ENCODE assay signal across 1 cellular context in the genomic region with DNA sequence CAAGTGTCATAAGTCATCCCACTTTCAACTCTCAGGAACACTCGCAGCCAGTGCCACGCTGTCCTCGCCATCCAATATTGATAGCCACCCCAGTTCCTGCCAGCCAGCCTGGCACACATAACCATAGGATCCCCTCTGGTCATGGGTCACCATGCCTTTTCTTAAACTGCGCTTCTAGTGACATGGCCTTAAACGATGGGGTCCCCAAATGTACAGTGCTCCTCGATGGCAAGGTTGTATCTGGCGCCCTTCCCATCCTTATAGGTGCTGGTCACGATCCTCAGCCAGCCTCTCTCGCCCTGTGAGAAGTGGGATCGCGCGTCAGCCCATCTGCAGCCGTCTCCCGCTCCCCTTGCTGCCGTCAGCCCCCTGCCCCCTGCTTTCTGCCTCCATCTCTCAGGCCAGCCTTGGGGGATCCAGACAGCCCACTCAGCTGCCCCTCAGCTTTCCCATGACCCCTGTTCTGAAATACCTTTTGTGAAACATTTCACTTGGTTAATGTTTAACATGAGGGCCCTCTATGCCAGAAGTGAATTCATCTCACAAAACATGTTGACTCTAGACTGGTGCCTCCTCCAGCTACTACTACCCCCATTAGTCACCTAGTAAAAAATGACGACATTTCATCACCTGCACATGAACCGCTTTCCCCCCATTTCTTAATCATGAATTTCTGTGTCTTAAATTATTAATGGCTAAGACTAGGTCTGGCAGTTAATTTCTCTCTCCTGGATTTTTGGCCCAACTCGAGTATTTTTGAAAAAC.
TF ChIP-seq lines count a peak whose summit lies in the region.

No MANE protein-coding gene starts in this region.

TF ChIP-seq in HepG2, 621 proteins besides CTCF, POLR2A, EP300 and RAD21 (continued from another document and continues in another):
- TF ChIP-seq GZF1 (CRISPR knock-in tag; IDR thresholded peaks at IDR 0.05) (no peak), NR3C1 (CRISPR knock-in tag; IDR thresholded peaks at IDR 0.05) (no peak), NCOA2 (CRISPR knock-in tag; IDR thresholded peaks at IDR 0.05) (peak; percentile 68), ZNF674 (CRISPR knock-in tag; IDR thresholded peaks at IDR 0.05; ENCODE audit: low read depth) (no peak), ZNF160 (CRISPR knock-in tag; IDR thresholded peaks at IDR 0.05) (0 out of 2 replicates have a peak, but pooled peaks have one; percentile 24), MAF1 (CRISPR knock-in tag; IDR thresholded peaks at IDR 0.05; ENCODE audit: borderline replicate concordance) (no peak), CHCHD3 (CRISPR knock-in tag; IDR thresholded peaks at IDR 0.05) (no peak), DNMT1 (CRISPR knock-in tag; IDR thresholded peaks at IDR 0.05) (peak; percentile 90; the same call in 1 of the 2 replicates), NFKBIZ (CRISPR knock-in tag; IDR thresholded peaks at IDR 0.05) (peak; percentile 38; the same call in 1 of the 2 replicates), EEA1 (CRISPR knock-in tag; IDR thresholded peaks at IDR 0.05; ENCODE audit: borderline replicate concordance) (0 out of 2 replicates have a peak, but pooled peaks have one; percentile 51), MTA3 (CRISPR knock-in tag; IDR thresholded peaks at IDR 0.05) (no peak), LBX2 (CRISPR knock-in tag; IDR thresholded peaks at IDR 0.05; ENCODE audit: borderline replicate concordance) (0 out of 2 replicates have a peak, but pooled peaks have one; percentile 44), ZNF777 (CRISPR knock-in tag; IDR thresholded peaks at IDR 0.05) (no peak), MAFF (IDR thresholded peaks at IDR 0.05; ENCODE audit: low read depth, low read length) (no peak), TOE1 (CRISPR knock-in tag; IDR thresholded peaks at IDR 0.05) (no peak; the same call in 1 of the 2 replicates), ZFP90 (CRISPR knock-in tag; IDR thresholded peaks at IDR 0.05; ENCODE audit: borderline replicate concordance) (0 out of 2 replicates have a peak, but pooled peaks have one; percentile 55), ZNF10 (CRISPR knock-in tag; IDR thresholded peaks at IDR 0.05; ENCODE audit: borderline replicate concordance, low read depth) (no peak), U2AF1 (optimal IDR thresholded peaks at IDR 0.05; ENCODE audit: low read depth, low read length) (no peak), POLR2AphosphoS5 (IDR thresholded peaks at IDR 0.05; ENCODE audit: low read depth, low read length) (peak; percentile 41; the same call in 1 of the 2 replicates), MLLT10 (CRISPR knock-in tag; IDR thresholded peaks at IDR 0.05) (no peak), ZNF331 (CRISPR knock-in tag; IDR thresholded peaks at IDR 0.05) (peak; percentile 58; the same call in 1 of the 2 replicates), KLF16 (CRISPR knock-in tag; IDR thresholded peaks at IDR 0.05) (peak in 1 of 2 experiments; percentile 58; a peak in 1 of 4 replicates), NCOR1 (IDR thresholded peaks at IDR 0.05; ENCODE audit: borderline replicate concordance, low read length) (peak; percentile 57; the same call in 1 of the 2 replicates), ZNF691 (CRISPR knock-in tag; IDR thresholded peaks at IDR 0.05; ENCODE audit: borderline replicate concordance, low read depth) (no peak), KDM3A (CRISPR knock-in tag; IDR thresholded peaks at IDR 0.05; ENCODE audit: low read depth) (no peak; the same call in 1 of the 2 replicates), ZNF724P (CRISPR knock-in tag; IDR thresholded peaks at IDR 0.05; ENCODE audit: borderline replicate concordance) (no peak), ATAD3A (CRISPR knock-in tag; IDR thresholded peaks at IDR 0.05) (no peak), IRX3 (CRISPR knock-in tag; IDR thresholded peaks at IDR 0.05; ENCODE audit: borderline replicate concordance, low read depth) (peak; percentile 70; the same call in 1 of the 2 replicates), FOXM1 (CRISPR knock-in tag; IDR thresholded peaks at IDR 0.05) (no peak), ZNF589 (CRISPR knock-in tag; conservative IDR thresholded peaks at IDR 0.05) (0 out of 2 replicates have a peak, but pooled peaks have one; percentile 74), BCL6 (CRISPR knock-in tag; IDR thresholded peaks at IDR 0.05) (peak; percentile 53), SRSF4 (IDR thresholded peaks at IDR 0.05; ENCODE audit: low read depth, low read length, poor library complexity, severe bottlenecking) (no peak), TP53 (CRISPR knock-in tag; conservative IDR thresholded peaks at IDR 0.05) (no peak), STAG1 (CRISPR knock-in tag; IDR thresholded peaks at IDR 0.05) (no peak), ESRRA (CRISPR knock-in tag; IDR thresholded peaks at IDR 0.05; ENCODE audit: low read depth) (no peak), MBD4 (IDR thresholded peaks at IDR 0.05; ENCODE audit: borderline replicate concordance, low read length) (no peak), ZNF232 (CRISPR knock-in tag; IDR thresholded peaks at IDR 0.05; ENCODE audit: borderline replicate concordance) (no peak), ZNF83 (CRISPR knock-in tag; IDR thresholded peaks at IDR 0.05; ENCODE audit: borderline replicate concordance) (0 out of 2 replicates have a peak, but pooled peaks have one; percentile 60), RFX5 (IDR thresholded peaks at IDR 0.05; ENCODE audit: low read depth, low read length) (no peak), ZNF569 (CRISPR knock-in tag; IDR thresholded peaks at IDR 0.05; ENCODE audit: borderline replicate concordance) (no peak), ZMAT3 (CRISPR knock-in tag; conservative IDR thresholded peaks at IDR 0.05) (peak; percentile 60; the same call in 1 of the 2 replicates), ZNF639 (CRISPR knock-in tag; conservative IDR thresholded peaks at IDR 0.05) (no peak), ZNF143 (CRISPR knock-in tag; IDR thresholded peaks at IDR 0.05) (peak; percentile 40; the same call in 1 of the 2 replicates), ZNF543 (CRISPR knock-in tag; IDR thresholded peaks at IDR 0.05) (no peak), NONO (IDR thresholded peaks at IDR 0.05) (no peak), NONO (CRISPR knock-in tag; conservative IDR thresholded peaks at IDR 0.05) (no peak), CREM (IDR thresholded peaks at IDR 0.05) (peak; percentile 68), CREM (CRISPR knock-in tag; IDR thresholded peaks at IDR 0.05) (no peak), ZNF652 (CRISPR knock-in tag; IDR thresholded peaks at IDR 0.05; ENCODE audit: borderline replicate concordance, low read depth) (no peak), TBX2 (CRISPR knock-in tag; IDR thresholded peaks at IDR 0.05; ENCODE audit: borderline replicate concordance) (peak; percentile 53; the same call in 1 of the 2 replicates), ZBTB14 (CRISPR knock-in tag; IDR thresholded peaks at IDR 0.05) (0 out of 2 replicates have a peak, but pooled peaks have one; percentile 33)
- TF ChIP-seq, protein P1, sequence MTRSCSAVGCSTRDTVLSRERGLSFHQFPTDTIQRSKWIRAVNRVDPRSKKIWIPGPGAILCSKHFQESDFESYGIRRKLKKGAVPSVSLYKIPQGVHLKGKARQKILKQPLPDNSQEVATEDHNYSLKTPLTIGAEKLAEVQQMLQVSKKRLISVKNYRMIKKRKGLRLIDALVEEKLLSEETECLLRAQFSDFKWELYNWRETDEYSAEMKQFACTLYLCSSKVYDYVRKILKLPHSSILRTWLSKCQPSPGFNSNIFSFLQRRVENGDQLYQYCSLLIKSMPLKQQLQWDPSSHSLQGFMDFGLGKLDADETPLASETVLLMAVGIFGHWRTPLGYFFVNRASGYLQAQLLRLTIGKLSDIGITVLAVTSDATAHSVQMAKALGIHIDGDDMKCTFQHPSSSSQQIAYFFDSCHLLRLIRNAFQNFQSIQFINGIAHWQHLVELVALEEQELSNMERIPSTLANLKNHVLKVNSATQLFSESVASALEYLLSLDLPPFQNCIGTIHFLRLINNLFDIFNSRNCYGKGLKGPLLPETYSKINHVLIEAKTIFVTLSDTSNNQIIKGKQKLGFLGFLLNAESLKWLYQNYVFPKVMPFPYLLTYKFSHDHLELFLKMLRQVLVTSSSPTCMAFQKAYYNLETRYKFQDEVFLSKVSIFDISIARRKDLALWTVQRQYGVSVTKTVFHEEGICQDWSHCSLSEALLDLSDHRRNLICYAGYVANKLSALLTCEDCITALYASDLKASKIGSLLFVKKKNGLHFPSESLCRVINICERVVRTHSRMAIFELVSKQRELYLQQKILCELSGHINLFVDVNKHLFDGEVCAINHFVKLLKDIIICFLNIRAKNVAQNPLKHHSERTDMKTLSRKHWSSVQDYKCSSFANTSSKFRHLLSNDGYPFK (CRISPR knock-in tag; IDR thresholded peaks at IDR 0.05; ENCODE audit: borderline replicate concordance): no peak
- TF ChIP-seq, protein P2, sequence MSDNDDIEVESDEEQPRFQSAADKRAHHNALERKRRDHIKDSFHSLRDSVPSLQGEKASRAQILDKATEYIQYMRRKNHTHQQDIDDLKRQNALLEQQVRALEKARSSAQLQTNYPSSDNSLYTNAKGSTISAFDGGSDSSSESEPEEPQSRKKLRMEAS (IDR thresholded peaks at IDR 0.05): no peak; the same call in none of the 2 replicates
- TF ChIP-seq, protein P3, sequence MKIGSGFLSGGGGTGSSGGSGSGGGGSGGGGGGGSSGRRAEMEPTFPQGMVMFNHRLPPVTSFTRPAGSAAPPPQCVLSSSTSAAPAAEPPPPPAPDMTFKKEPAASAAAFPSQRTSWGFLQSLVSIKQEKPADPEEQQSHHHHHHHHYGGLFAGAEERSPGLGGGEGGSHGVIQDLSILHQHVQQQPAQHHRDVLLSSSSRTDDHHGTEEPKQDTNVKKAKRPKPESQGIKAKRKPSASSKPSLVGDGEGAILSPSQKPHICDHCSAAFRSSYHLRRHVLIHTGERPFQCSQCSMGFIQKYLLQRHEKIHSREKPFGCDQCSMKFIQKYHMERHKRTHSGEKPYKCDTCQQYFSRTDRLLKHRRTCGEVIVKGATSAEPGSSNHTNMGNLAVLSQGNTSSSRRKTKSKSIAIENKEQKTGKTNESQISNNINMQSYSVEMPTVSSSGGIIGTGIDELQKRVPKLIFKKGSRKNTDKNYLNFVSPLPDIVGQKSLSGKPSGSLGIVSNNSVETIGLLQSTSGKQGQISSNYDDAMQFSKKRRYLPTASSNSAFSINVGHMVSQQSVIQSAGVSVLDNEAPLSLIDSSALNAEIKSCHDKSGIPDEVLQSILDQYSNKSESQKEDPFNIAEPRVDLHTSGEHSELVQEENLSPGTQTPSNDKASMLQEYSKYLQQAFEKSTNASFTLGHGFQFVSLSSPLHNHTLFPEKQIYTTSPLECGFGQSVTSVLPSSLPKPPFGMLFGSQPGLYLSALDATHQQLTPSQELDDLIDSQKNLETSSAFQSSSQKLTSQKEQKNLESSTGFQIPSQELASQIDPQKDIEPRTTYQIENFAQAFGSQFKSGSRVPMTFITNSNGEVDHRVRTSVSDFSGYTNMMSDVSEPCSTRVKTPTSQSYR (CRISPR knock-in tag; IDR thresholded peaks at IDR 0.05; ENCODE audit: borderline replicate concordance): peak; percentile 60; the same call in 1 of the 2 replicates
- TF ChIP-seq, protein P4, sequence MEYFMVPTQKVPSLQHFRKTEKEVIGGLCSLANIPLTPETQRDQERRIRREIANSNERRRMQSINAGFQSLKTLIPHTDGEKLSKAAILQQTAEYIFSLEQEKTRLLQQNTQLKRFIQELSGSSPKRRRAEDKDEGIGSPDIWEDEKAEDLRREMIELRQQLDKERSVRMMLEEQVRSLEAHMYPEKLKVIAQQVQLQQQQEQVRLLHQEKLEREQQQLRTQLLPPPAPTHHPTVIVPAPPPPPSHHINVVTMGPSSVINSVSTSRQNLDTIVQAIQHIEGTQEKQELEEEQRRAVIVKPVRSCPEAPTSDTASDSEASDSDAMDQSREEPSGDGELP (IDR thresholded peaks at IDR 0.05; ENCODE audit: borderline replicate concordance, low read depth): peak; percentile 63; the same call in 1 of the 2 replicates
- TF ChIP-seq, protein P5, sequence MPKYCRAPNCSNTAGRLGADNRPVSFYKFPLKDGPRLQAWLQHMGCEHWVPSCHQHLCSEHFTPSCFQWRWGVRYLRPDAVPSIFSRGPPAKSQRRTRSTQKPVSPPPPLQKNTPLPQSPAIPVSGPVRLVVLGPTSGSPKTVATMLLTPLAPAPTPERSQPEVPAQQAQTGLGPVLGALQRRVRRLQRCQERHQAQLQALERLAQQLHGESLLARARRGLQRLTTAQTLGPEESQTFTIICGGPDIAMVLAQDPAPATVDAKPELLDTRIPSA (CRISPR knock-in tag; IDR thresholded peaks at IDR 0.05; ENCODE audit: borderline replicate concordance): no peak
